In the genomic region with DNA sequence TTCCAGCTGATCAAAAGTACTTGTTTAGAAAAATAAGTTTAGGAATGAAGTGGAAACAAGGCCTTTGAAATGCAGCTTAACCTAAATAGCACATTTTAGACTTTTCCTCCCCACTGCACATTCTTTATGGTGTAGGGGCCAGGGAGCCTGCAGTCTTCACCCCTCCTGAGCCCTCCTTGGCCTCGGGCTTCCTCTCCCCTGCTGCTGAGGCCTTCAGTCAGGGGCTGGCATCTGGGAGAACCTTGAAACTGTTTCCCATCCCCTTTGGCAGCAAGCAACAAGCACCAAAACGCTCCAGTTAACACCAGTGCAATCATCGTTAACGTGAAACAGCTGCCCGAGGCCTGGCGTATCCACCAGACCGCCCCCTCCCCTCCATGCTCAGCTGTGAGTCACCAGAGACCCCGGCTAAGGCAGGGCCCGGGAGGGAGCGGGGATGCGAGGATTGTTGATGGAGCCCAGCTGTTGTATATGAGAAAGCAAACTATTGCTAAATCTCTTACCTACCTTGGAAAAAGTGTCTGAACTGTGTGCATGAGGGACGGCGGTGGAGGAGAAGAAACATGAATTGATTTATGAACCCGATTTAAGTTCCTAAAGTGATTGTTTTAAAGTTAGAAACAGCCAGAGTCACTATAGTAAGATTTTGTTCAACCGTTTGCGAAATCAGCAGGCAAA, we compare ENCODE assay signal across 1 cellular context.
TF ChIP-seq lines count a peak whose summit lies in the region.

No MANE protein-coding gene starts in this region.

TF ChIP-seq in HepG2, 621 proteins besides CTCF, POLR2A, EP300 and RAD21 (continued from another document and continues in another):
- TF ChIP-seq, protein P1, sequence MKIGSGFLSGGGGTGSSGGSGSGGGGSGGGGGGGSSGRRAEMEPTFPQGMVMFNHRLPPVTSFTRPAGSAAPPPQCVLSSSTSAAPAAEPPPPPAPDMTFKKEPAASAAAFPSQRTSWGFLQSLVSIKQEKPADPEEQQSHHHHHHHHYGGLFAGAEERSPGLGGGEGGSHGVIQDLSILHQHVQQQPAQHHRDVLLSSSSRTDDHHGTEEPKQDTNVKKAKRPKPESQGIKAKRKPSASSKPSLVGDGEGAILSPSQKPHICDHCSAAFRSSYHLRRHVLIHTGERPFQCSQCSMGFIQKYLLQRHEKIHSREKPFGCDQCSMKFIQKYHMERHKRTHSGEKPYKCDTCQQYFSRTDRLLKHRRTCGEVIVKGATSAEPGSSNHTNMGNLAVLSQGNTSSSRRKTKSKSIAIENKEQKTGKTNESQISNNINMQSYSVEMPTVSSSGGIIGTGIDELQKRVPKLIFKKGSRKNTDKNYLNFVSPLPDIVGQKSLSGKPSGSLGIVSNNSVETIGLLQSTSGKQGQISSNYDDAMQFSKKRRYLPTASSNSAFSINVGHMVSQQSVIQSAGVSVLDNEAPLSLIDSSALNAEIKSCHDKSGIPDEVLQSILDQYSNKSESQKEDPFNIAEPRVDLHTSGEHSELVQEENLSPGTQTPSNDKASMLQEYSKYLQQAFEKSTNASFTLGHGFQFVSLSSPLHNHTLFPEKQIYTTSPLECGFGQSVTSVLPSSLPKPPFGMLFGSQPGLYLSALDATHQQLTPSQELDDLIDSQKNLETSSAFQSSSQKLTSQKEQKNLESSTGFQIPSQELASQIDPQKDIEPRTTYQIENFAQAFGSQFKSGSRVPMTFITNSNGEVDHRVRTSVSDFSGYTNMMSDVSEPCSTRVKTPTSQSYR (CRISPR knock-in tag; IDR thresholded peaks at IDR 0.05; ENCODE audit: borderline replicate concordance) = peak; percentile 50; the same call in 1 of the 2 replicates
- TF ChIP-seq, protein P2, sequence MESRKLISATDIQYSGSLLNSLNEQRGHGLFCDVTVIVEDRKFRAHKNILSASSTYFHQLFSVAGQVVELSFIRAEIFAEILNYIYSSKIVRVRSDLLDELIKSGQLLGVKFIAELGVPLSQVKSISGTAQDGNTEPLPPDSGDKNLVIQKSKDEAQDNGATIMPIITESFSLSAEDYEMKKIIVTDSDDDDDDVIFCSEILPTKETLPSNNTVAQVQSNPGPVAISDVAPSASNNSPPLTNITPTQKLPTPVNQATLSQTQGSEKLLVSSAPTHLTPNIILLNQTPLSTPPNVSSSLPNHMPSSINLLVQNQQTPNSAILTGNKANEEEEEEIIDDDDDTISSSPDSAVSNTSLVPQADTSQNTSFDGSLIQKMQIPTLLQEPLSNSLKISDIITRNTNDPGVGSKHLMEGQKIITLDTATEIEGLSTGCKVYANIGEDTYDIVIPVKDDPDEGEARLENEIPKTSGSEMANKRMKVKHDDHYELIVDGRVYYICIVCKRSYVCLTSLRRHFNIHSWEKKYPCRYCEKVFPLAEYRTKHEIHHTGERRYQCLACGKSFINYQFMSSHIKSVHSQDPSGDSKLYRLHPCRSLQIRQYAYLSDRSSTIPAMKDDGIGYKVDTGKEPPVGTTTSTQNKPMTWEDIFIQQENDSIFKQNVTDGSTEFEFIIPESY (CRISPR knock-in tag; IDR thresholded peaks at IDR 0.05) = 0 out of 2 replicates have a peak, but pooled peaks have one; percentile 7
- TF ChIP-seq HDAC1 (CRISPR knock-in tag; IDR thresholded peaks at IDR 0.05) = peak; percentile 19; the same call in 1 of the 2 replicates
- 0 out of 2 replicates have a peak, but pooled peaks have one; percentile 78 for TF ChIP-seq ZNF878 (CRISPR knock-in tag; IDR thresholded peaks at IDR 0.05)
- no peak for TF ChIP-seq ATF7-NPFF (CRISPR knock-in tag; IDR thresholded peaks at IDR 0.05; ENCODE audit: low read depth)
- TF ChIP-seq IKZF4 (CRISPR knock-in tag; IDR thresholded peaks at IDR 0.05; ENCODE audit: borderline replicate concordance, low read depth, not compliant biosample characterization) = no peak
- TF ChIP-seq, protein P3, sequence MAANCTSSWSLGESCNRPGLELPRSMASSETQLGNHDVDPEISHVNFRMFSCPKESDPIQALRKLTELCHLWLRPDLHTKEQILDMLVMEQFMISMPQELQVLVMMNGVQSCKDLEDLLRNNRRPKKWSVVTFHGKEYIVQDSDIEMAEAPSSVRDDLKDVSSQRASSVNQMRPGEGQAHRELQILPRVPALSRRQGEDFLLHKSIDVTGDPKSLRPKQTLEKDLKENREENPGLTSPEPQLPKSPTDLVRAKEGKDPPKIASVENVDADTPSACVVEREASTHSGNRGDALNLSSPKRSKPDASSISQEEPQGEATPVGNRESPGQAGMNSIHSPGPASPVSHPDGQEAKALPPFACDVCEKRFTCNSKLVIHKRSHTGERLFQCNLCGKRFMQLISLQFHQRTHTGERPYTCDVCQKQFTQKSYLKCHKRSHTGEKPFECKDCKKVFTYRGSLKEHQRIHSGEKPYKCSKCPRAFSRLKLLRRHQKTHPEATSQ (CRISPR knock-in tag; IDR thresholded peaks at IDR 0.05; ENCODE audit: borderline replicate concordance) = 0 out of 2 replicates have a peak, but pooled peaks have one; percentile 62
- TF ChIP-seq JDP2 (CRISPR knock-in tag; IDR thresholded peaks at IDR 0.05; ENCODE audit: borderline replicate concordance) = no peak
- TF ChIP-seq ZNF572 (CRISPR knock-in tag; IDR thresholded peaks at IDR 0.05) = 0 out of 2 replicates have a peak, but pooled peaks have one; percentile 72
- TF ChIP-seq FOXP4 (CRISPR knock-in tag; IDR thresholded peaks at IDR 0.05) = peak; percentile 73
- no peak for TF ChIP-seq HNRNPK (IDR thresholded peaks at IDR 0.05; ENCODE audit: low read depth, low read length, poor library complexity, severe bottlenecking)
- no peak for TF ChIP-seq NONO (IDR thresholded peaks at IDR 0.05)
- 0 out of 2 replicates have a peak, but pooled peaks have one; percentile 34 for TF ChIP-seq NONO (CRISPR knock-in tag; conservative IDR thresholded peaks at IDR 0.05)
- peak; percentile 21 for TF ChIP-seq POLR2G (IDR thresholded peaks at IDR 0.05; ENCODE audit: low read depth, low read length)
- TF ChIP-seq HNRNPL (IDR thresholded peaks at IDR 0.05; ENCODE audit: low read depth, low read length) = 0 out of 2 replicates have a peak, but pooled peaks have one; percentile 34
- 0 out of 2 replicates have a peak, but pooled peaks have one; percentile 29 for TF ChIP-seq MTF1 (CRISPR knock-in tag; IDR thresholded peaks at IDR 0.05)
- peak; percentile 56; the same call in 1 of the 2 replicates for TF ChIP-seq ZNF276 (CRISPR knock-in tag; IDR thresholded peaks at IDR 0.05; ENCODE audit: low read depth)
- no peak for TF ChIP-seq ZNF749 (CRISPR knock-in tag; IDR thresholded peaks at IDR 0.05; ENCODE audit: borderline replicate concordance)
- TF ChIP-seq ZNF253 (CRISPR knock-in tag; IDR thresholded peaks at IDR 0.05; ENCODE audit: borderline replicate concordance) = 0 out of 2 replicates have a peak, but pooled peaks have one; percentile 63
- TF ChIP-seq POLR2AphosphoS2 (IDR thresholded peaks at IDR 0.05; ENCODE audit: low read depth, low read length) = no peak
- TF ChIP-seq ZBTB10 (CRISPR knock-in tag; IDR thresholded peaks at IDR 0.05; ENCODE audit: borderline replicate concordance) = peak; percentile 55; the same call in 1 of the 2 replicates
- TF ChIP-seq ZNF460 (CRISPR knock-in tag; IDR thresholded peaks at IDR 0.05; ENCODE audit: borderline replicate concordance) = no peak
- TF ChIP-seq RBM22 (optimal IDR thresholded peaks at IDR 0.05; ENCODE audit: low read length) = peak; percentile 84
- peak; percentile 85 for TF ChIP-seq MED13 (CRISPR knock-in tag; IDR thresholded peaks at IDR 0.05)
- TF ChIP-seq, protein P4, sequence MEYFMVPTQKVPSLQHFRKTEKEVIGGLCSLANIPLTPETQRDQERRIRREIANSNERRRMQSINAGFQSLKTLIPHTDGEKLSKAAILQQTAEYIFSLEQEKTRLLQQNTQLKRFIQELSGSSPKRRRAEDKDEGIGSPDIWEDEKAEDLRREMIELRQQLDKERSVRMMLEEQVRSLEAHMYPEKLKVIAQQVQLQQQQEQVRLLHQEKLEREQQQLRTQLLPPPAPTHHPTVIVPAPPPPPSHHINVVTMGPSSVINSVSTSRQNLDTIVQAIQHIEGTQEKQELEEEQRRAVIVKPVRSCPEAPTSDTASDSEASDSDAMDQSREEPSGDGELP (IDR thresholded peaks at IDR 0.05; ENCODE audit: borderline replicate concordance, low read depth) = peak; percentile 93
- no peak for TF ChIP-seq ZSCAN30 (CRISPR knock-in tag; IDR thresholded peaks at IDR 0.05)
- TF ChIP-seq, protein P5, sequence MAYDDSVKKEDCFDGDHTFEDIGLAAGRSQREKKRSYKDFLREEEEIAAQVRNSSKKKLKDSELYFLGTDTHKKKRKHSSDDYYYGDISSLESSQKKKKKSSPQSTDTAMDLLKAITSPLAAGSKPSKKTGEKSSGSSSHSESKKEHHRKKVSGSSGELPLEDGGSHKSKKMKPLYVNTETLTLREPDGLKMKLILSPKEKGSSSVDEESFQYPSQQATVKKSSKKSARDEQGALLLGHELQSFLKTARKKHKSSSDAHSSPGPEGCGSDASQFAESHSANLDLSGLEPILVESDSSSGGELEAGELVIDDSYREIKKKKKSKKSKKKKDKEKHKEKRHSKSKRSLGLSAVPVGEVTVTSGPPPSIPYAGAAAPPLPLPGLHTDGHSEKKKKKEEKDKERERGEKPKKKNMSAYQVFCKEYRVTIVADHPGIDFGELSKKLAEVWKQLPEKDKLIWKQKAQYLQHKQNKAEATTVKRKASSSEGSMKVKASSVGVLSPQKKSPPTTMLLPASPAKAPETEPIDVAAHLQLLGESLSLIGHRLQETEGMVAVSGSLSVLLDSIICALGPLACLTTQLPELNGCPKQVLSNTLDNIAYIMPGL (CRISPR knock-in tag; IDR thresholded peaks at IDR 0.05; ENCODE audit: borderline replicate concordance in 1 of 2, low read depth in 1 of 2) = peak in 1 of 2 experiments; percentile 17; a peak in 1 of 4 replicates
- TF ChIP-seq U2AF1 (optimal IDR thresholded peaks at IDR 0.05; ENCODE audit: low read depth, low read length) = no peak
- TF ChIP-seq SAFB2 (CRISPR knock-in tag; IDR thresholded peaks at IDR 0.05; ENCODE audit: borderline replicate concordance, low read depth) = no peak
- peak; percentile 77; the same call in 1 of the 2 replicates for TF ChIP-seq NRL (CRISPR knock-in tag; IDR thresholded peaks at IDR 0.05; ENCODE audit: borderline replicate concordance)
- TF ChIP-seq MEIS2 (CRISPR knock-in tag; IDR thresholded peaks at IDR 0.05) = 0 out of 2 replicates have a peak, but pooled peaks have one; percentile 51
- peak; percentile 57; the same call in 1 of the 2 replicates for TF ChIP-seq ZNF605 (CRISPR knock-in tag; IDR thresholded peaks at IDR 0.05)
- TF ChIP-seq PHF8 (CRISPR knock-in tag; IDR thresholded peaks at IDR 0.05) = no peak
- peak; percentile 68; the same call in 1 of the 2 replicates for TF ChIP-seq CEBPB (IDR thresholded peaks at IDR 0.05; ENCODE audit: borderline replicate concordance, low read depth, low read length)
- peak; percentile 10 for TF ChIP-seq TBL1XR1 (IDR thresholded peaks at IDR 0.05; ENCODE audit: borderline replicate concordance, low read length, partially characterized antibody)
- 0 out of 2 replicates have a peak, but pooled peaks have one; percentile 9 for TF ChIP-seq CBX5 (CRISPR knock-in tag; IDR thresholded peaks at IDR 0.05; ENCODE audit: borderline replicate concordance)
